In genomic region chr14:73753887-73754880, GRCh38 we compare ENCODE assay signal across 8 cellular contexts. TPM values are rescaled to one million over a fixed set of nuclear protein-coding genes. Genes with fewer than 3 reads are reported as not detected.
A peak's percentile ranks its signal among the peaks of the same experiment; 100 is the strongest.
DNase-seq lines count a peak whose midpoint lies in the region; ATAC-seq and TF ChIP-seq lines count a peak whose summit lies in the region.

No MANE protein-coding gene starts in this region.

- H3K4me3 ChIP-seq in prostate gland (no peak overlapping the region), MM.1S (ENCODE audit: low read length) (no peak overlapping the region)

- H3K79me2 ChIP-seq in MM.1S (ENCODE audit: low read length) = peaks cover 99% of the 10 kb centered on the region

- H3K36me3 ChIP-seq in prostate gland = no peaks in the 10 kb centered on the region
- H3K36me3 ChIP-seq in MM.1S (replicated peaks; ENCODE audit: insufficient read depth, low read length) = no peaks in the 10 kb centered on the region

- peaks cover 64% of the 10 kb centered on the region for H3K4me1 ChIP-seq in foreskin keratinocyte
- peaks cover 85% of the 10 kb centered on the region for H3K4me1 ChIP-seq in prostate gland (replicated peaks)
- 0 out of 2 replicates have a peak, but pooled peaks cover 10% of the 10 kb centered on the region for H3K4me1 ChIP-seq in MM.1S (ENCODE audit: low read length)

- H4K20me1 ChIP-seq in MM.1S (ENCODE audit: insufficient read depth, low read length) = peaks cover 28% of the 10 kb centered on the region

- no peaks in the 10 kb centered on the region for H3F3A ChIP-seq in MM.1S (ENCODE audit: insufficient read depth, low read length)

- DNase-seq in CD1c-positive myeloid dendritic cell (ENCODE audit: extremely low spot score) = peak; percentile 85
- peak; percentile 38 for DNase-seq in HT-29 (ENCODE audit: low spot score)
- DNase-seq in activated CD8-positive, alpha-beta memory T cell treated with anti-CD3 and anti-CD28 coated beads, Interleukin-2, amount 50 U/mL, for 48 hours = peak; percentile 73
- DNase-seq in foreskin keratinocyte = peak in 1 of 2 donors; percentile 38
- no peak for DNase-seq in prostate gland (ENCODE audit: low spot score)
- no peak for DNase-seq in MM.1S
- no peak for DNase-seq in DMS153 (lab: John Stamatoyannopoulos, UW)

- TF ChIP-seq CTCF in foreskin keratinocyte (conservative IDR thresholded peaks at IDR 0.05) = no peak
- TF ChIP-seq CTCF in prostate gland (IDR thresholded peaks at IDR 0.05) = no peak
- TF ChIP-seq CTCF in MM.1S (IDR thresholded peaks at IDR 0.05; ENCODE audit: low read length) = no peak

- no peaks in the 10 kb centered on the region for H3K9me2 ChIP-seq in MM.1S (replicated peaks; ENCODE audit: insufficient read depth, low read length)

- intact Hi-C loops in prostate gland (cut with DNase I) = no loop called here

- H3K9me3 ChIP-seq in prostate gland (no peaks in the 10 kb centered on the region), MM.1S (replicated peaks; ENCODE audit: insufficient read depth, low read length) (no peaks in the 10 kb centered on the region)

- no peak for TF ChIP-seq POLR2A in prostate gland (IDR thresholded peaks at IDR 0.05)

- 34% methylated on average over 15 of the region's 15 CpGs for WGBS in prostate gland

- no peak overlapping the region for H3K9ac ChIP-seq in MM.1S (ENCODE audit: low read length)

- no peak overlapping the region for H2AFZ ChIP-seq in MM.1S (ENCODE audit: low read length)

- no peaks in the 10 kb centered on the region for H3K27me3 ChIP-seq in foreskin keratinocyte
- H3K27me3 ChIP-seq in prostate gland (replicated peaks; ENCODE audit: insufficient read depth) = no peaks in the 10 kb centered on the region
- no peaks in the 10 kb centered on the region for H3K27me3 ChIP-seq in MM.1S (replicated peaks; ENCODE audit: insufficient read depth, low read length)

- H3K4me2 ChIP-seq in MM.1S (ENCODE audit: low read depth, low read length) = no peak overlapping the region

- H3K27ac ChIP-seq in foreskin keratinocyte (peak overlapping the region; percentile 85), prostate gland (peak overlapping the region; percentile 83 to 95), MM.1S (ENCODE audit: low read length) (no peak overlapping the region)

- ATAC-seq in GM19043 (IDR thresholded peaks at IDR 0.05; ENCODE audit: low read depth, unreplicated experiment) (peak; percentile 56), foreskin keratinocyte (no peak)

RNA-seq across cellular contexts. Expression of gene PNMA1, which starts 40.0 kb away (rescaled TPM):
- total RNA-seq in HT-29 (2014; rRNA removed; shearing (Covaris generic)) = 6.3 and 7.5 TPM in 2 replicates
- 12.2 and 13.6 TPM in 2 replicates for total RNA-seq in foreskin keratinocyte
- 9.6 TPM in 2 replicates for polyA plus RNA-seq in foreskin keratinocyte
- total RNA-seq in prostate gland = 10 to 100 TPM; 18.6 to 62.7 TPM

Comparison
In these comparisons a context has a peak if more than half of its experiments do, and no peak if none do; other contexts are left out.
1. DNase-seq: peak in CD1c-positive myeloid dendritic cell (single experiment), HT-29 (single experiment) and activated CD8-positive, alpha-beta memory T cell treated with anti-CD3 and anti-CD28 coated beads, Interleukin-2, amount 50 U/mL, for 48 hours (single experiment); none in prostate gland (single experiment), MM.1S (single experiment) and DMS153 (single experiment).